ENCODE assay signal across 20 cellular contexts in the genomic region with DNA sequence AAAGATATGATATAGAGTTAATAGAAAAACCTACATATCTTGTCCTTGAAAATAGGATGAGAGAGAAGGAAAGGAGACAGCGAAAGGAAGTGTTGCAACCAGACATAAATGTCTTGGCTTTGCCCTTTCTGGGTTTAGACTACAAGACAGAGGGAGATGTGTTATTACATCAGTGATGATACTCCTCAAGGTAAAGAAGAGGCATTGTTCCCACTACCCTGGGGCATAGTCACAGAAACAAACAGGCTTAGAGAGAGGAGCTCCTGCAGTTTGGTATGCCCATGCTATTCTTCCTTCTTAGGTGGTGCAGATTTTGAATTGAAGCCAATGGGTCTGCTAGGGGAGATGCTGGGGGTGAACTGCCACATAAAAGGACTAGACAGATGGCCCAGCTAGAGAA.
"Had no signal": no experiment of that assay in that cellular context is flagged by ENCODE, and none has a peak within 500 bp of the region (broad histone marks: within the 10 kb centered on the region; RNA-seq: fewer than 3 reads in every experiment).

No MANE protein-coding gene starts in this region.

- DNase-seq: Kasumi-1, NCI-H1048, NCI-H1105, NCI-H1417, NCI-H1436 treated with DMSO at 0.1 percent for 48 hours, NCI-H1694, NCI-H187 treated with DMSO at 0.1 percent for 48 hours, NCI-H2029 treated with DMSO at 0.1 percent for 48 hours, NCI-H2171 treated with DMSO at 0.1 percent for 48 hours, NCI-H345, NCI-H446 treated with DMSO at 0.1 percent for 48 hours, NCI-H524, NCI-H526 treated with DMSO at 0.1 percent for 48 hours, NCI-H774, SHP77 had no signal

- H3K4me2 ChIP-seq: KMS-11 had no signal

- H3K9ac ChIP-seq: KMS-11 had no signal

- H3K4me1 Mint-ChIP-seq: IgD-negative memory B cell had no signal

- H3K36me3 Mint-ChIP-seq: IgD-negative memory B cell had no signal

- H3K27ac Mint-ChIP-seq: IgD-negative memory B cell had no signal

- H3K4me3 ChIP-seq: K562 had no signal

- H3K27ac ChIP-seq: HL-60, KMS-11, RWPE1 had no signal

- H3K4me3 Mint-ChIP-seq: IgD-negative memory B cell had no signal

- H3K27me3 Mint-ChIP-seq: IgD-negative memory B cell had no signal
